ENCODE assay signal across 9 cellular contexts in genomic region chr20:1434571-1435336, GRCh38. TPM values are rescaled to one million over a fixed set of nuclear protein-coding genes. Genes with fewer than 3 reads are reported as not detected.
DNase-seq lines count a peak whose midpoint lies in the region; ATAC-seq and TF ChIP-seq lines count a peak whose summit lies in the region.
"Had no signal": no experiment of that assay in that cellular context is flagged by ENCODE, and none has a peak within 500 bp of the region (broad histone marks: within the 10 kb centered on the region; RNA-seq: fewer than 3 reads in every experiment).

No MANE protein-coding gene starts in this region.

- H2AFZ ChIP-seq in smooth muscle cell (ENCODE audit: low read depth) = no peak overlapping the region

- H3K36me3 ChIP-seq in smooth muscle cell (ENCODE audit: low read depth) = no peaks in the 10 kb centered on the region

- peak overlapping the region; percentile 55 for H3K4me3 Mint-ChIP-seq in activated CD8-positive, alpha-beta T cell treated with anti-CD3 and anti-CD28 coated beads, Interleukin-2, amount 10 ng/mL, durations not matched to agents 7 days and 5 days

- H3K9me3 ChIP-seq in AG04450 (ENCODE audit: control insufficient read depth, insufficient read depth, low read length) (no peaks in the 10 kb centered on the region), smooth muscle cell (replicated peaks; ENCODE audit: low read depth) (no peaks in the 10 kb centered on the region)

- peaks cover 16% of the 10 kb centered on the region for H3K36me3 Mint-ChIP-seq in activated CD8-positive, alpha-beta T cell treated with anti-CD3 and anti-CD28 coated beads, Interleukin-2, amount 10 ng/mL, durations not matched to agents 7 days and 5 days (ENCODE audit: low read depth)

- no peak overlapping the region for H3K4me3 ChIP-seq in AG04450 (ENCODE audit: low read depth, low read length)
- H3K4me3 ChIP-seq in smooth muscle cell = no peak overlapping the region

- POLR2A ChIA-PET in AG04450 (lab: Yijun Ruan, JAX) = no interaction called here
- POLR2A ChIA-PET in activated CD8-positive, alpha-beta T cell treated with anti-CD3 and anti-CD28 coated beads, Interleukin-2, amount 10 ng/mL, durations not matched to agents 7 days and 5 days (lab: Charles Lee) = interaction anchor here (0.7 kb wide), 1 partner anchor 221 kb away, joined by 3 read pairs; no protein-coding TSS in a partner anchor

- H3K27ac ChIP-seq in AG04450 (ENCODE audit: low read depth, low read length) (no peak overlapping the region), smooth muscle cell (ENCODE audit: low read depth) (no peak overlapping the region)

- H3K27me3 ChIP-seq in AG04450 (ENCODE audit: control insufficient read depth, insufficient read depth, low read length) = no peaks in the 10 kb centered on the region
- no peaks in the 10 kb centered on the region for H3K27me3 ChIP-seq in smooth muscle cell (ENCODE audit: low read depth)

- peak; percentile 78 for DNase-seq in AG04450 (ENCODE audit: low read depth, low spot score)
- DNase-seq in NCI-H524 (lab: John Stamatoyannopoulos, UW) = peak; percentile 69 to 84
- peak; percentile 90 for DNase-seq in activated CD8-positive, alpha-beta T cell treated with anti-CD3 and anti-CD28 coated beads, Interleukin-2, amount 10 ng/mL, durations not matched to agents 7 days and 5 days
- DNase-seq in glomerular visceral epithelial cell (ENCODE audit: extremely low spot score) = peak; percentile 89
- peak; percentile 22 to 25 for DNase-seq in stimulated activated CD8-positive, alpha-beta memory T cell treated with anti-CD3 and anti-CD28 coated beads, Interleukin-7, amount 100 ng/mL, for 1 hour (ENCODE audit: low read depth in 2 of 2)
- DNase-seq in smooth muscle cell (lab: John Stamatoyannopoulos, UW; ENCODE audit: unreplicated experiment) = no peak

- CTCF ChIA-PET in AG04450 (lab: Charles Lee) = interaction anchor here (0.7 to 5.0 kb wide), 10 partner anchors 17 to 1266 kb away, joined by 3 to 41 read pairs (median 6); partner anchors contain the start of genes NSFL1C and SDCBP2
- CTCF ChIA-PET in activated CD8-positive, alpha-beta T cell treated with anti-CD3 and anti-CD28 coated beads, Interleukin-2, amount 10 ng/mL, durations not matched to agents 7 days and 5 days (lab: Charles Lee) = interaction anchor here (0.8 to 6.6 kb wide), 12 partner anchors 9 to 222 kb away, joined by 3 to 45 read pairs (median 9); partner anchors contain the start of genes FKBP1A, NSFL1C and SDCBP2

- peaks cover 34% of the 10 kb centered on the region for H3K4me1 Mint-ChIP-seq in activated CD8-positive, alpha-beta T cell treated with anti-CD3 and anti-CD28 coated beads, Interleukin-2, amount 10 ng/mL, durations not matched to agents 7 days and 5 days (ENCODE audit: low read depth)

- TF ChIP-seq CTCF in AG04450 (IDR thresholded peaks at IDR 0.05; ENCODE audit: low read depth, low read length) (no peak), smooth muscle cell (IDR thresholded peaks at IDR 0.05; ENCODE audit: borderline replicate concordance, insufficient read depth, poor library complexity, severe bottlenecking) (no peak)

- no peaks in the 10 kb centered on the region for H3K79me2 ChIP-seq in smooth muscle cell (ENCODE audit: low read depth)

- H3K27ac Mint-ChIP-seq in activated CD8-positive, alpha-beta T cell treated with anti-CD3 and anti-CD28 coated beads, Interleukin-2, amount 10 ng/mL, durations not matched to agents 7 days and 5 days = peak overlapping the region; percentile 76

- H3K9ac ChIP-seq in smooth muscle cell (ENCODE audit: low read depth) = no peak overlapping the region

- ATAC-seq in GM18511 (IDR thresholded peaks at IDR 0.05; ENCODE audit: unreplicated experiment) (peak; percentile 95), HG02943 (IDR thresholded peaks at IDR 0.05; ENCODE audit: low read depth, unreplicated experiment) (peak; percentile 91)
- ATAC-seq in activated CD8-positive, alpha-beta T cell treated with anti-CD3 and anti-CD28 coated beads, Interleukin-2, amount 10 ng/mL, durations not matched to agents 7 days and 5 days = peak; percentile 81

- WGBS in smooth muscle cell (ENCODE audit: low lambda C conversion rate) = 78% methylated on average over 2 of the region's 2 CpGs

- no peaks in the 10 kb centered on the region for H3F3A ChIP-seq in smooth muscle cell (ENCODE audit: low read depth)

- H3K4me1 ChIP-seq in smooth muscle cell (ENCODE audit: low read depth) = no peaks in the 10 kb centered on the region

- no peaks in the 10 kb centered on the region for H4K20me1 ChIP-seq in smooth muscle cell (ENCODE audit: low read depth)

- H3K4me2 ChIP-seq in smooth muscle cell = no peak overlapping the region

- H3K27me3 Mint-ChIP-seq in activated CD8-positive, alpha-beta T cell treated with anti-CD3 and anti-CD28 coated beads, Interleukin-2, amount 10 ng/mL, durations not matched to agents 7 days and 5 days (ENCODE audit: low read depth) = peaks cover 31% of the 10 kb centered on the region

- no peaks in the 10 kb centered on the region for H3K9me3 Mint-ChIP-seq in activated CD8-positive, alpha-beta T cell treated with anti-CD3 and anti-CD28 coated beads, Interleukin-2, amount 10 ng/mL, durations not matched to agents 7 days and 5 days (ENCODE audit: insufficient read depth)

RNA-seq across cellular contexts. Expression of gene NSFL1C, which starts 31.9 kb away (rescaled TPM):
- polyA plus RNA-seq in AG04450 (2011; rRNA removed) = 23.0 and 23.4 TPM in 2 replicates
- polyA minus RNA-seq in AG04450 (2011; rRNA and poly(A)+ RNA removed) = 19.3 and 19.5 TPM in 2 replicates
- total RNA-seq in activated CD8-positive, alpha-beta T cell treated with anti-CD3 and anti-CD28 coated beads, Interleukin-2, amount 10 ng/mL, durations not matched to agents 7 days and 5 days = 10 to 100 TPM; 60.5 to 67.8 TPM
- 22.4 and 31.8 TPM in 2 replicates for total RNA-seq in smooth muscle cell
- 82.9 and 92.4 TPM in 2 replicates for polyA plus RNA-seq in smooth muscle cell

RNA-seq across cellular contexts. Expression of gene FKBP1A, which starts 41.9 kb away (rescaled TPM):
- polyA plus RNA-seq in AG04450 (2011; rRNA removed) (579 and 685 TPM in 2 replicates), smooth muscle cell (150 and 163 TPM in 2 replicates)
- 267 and 279 TPM in 2 replicates for polyA minus RNA-seq in AG04450 (2011; rRNA and poly(A)+ RNA removed)
- 100 to 1,000 TPM; 288 to 291 TPM for total RNA-seq in activated CD8-positive, alpha-beta T cell treated with anti-CD3 and anti-CD28 coated beads, Interleukin-2, amount 10 ng/mL, durations not matched to agents 7 days and 5 days
- 137 and 184 TPM in 2 replicates for total RNA-seq in smooth muscle cell

RNA-seq across cellular contexts. Expression of gene SIRPB2, which starts 56.5 kb away (rescaled TPM):
- not detected in 2 replicates for polyA plus RNA-seq in AG04450 (2011; rRNA removed)
- not detected in 2 replicates for polyA minus RNA-seq in AG04450 (2011; rRNA and poly(A)+ RNA removed)
- not detected for total RNA-seq in activated CD8-positive, alpha-beta T cell treated with anti-CD3 and anti-CD28 coated beads, Interleukin-2, amount 10 ng/mL, durations not matched to agents 7 days and 5 days
- total RNA-seq in smooth muscle cell = not detected in 2 replicates
- not detected in 2 replicates for polyA plus RNA-seq in smooth muscle cell
- polyA plus RNA-seq: H1 had no signal
